In genomic region chr5:126594077-126594476, GRCh38 we compare ENCODE assay signal across 8 cellular contexts. TPM values are rescaled to one million over a fixed set of nuclear protein-coding genes. Genes with fewer than 3 reads are reported as not detected.
DNase-seq lines count a peak whose midpoint lies in the region; ATAC-seq and TF ChIP-seq lines count a peak whose summit lies in the region.

No MANE protein-coding gene starts in this region.

- H3K27ac Mint-ChIP-seq in T-helper 17 cell (peak overlapping the region; percentile 70), glutamatergic neuron (ENCODE audit: unreplicated experiment) (peak overlapping the region; percentile 82)

- H3K36me3 Mint-ChIP-seq in T-helper 17 cell (ENCODE audit: low read depth) (peaks cover 2% of the 10 kb centered on the region), glutamatergic neuron (ENCODE audit: unreplicated experiment) (no peaks in the 10 kb centered on the region)

- peaks cover 11% of the 10 kb centered on the region for H3K4me1 Mint-ChIP-seq in T-helper 17 cell
- H3K4me1 Mint-ChIP-seq in glutamatergic neuron (ENCODE audit: low read depth, unreplicated experiment) = peaks cover 15% of the 10 kb centered on the region

- peak overlapping the region; percentile 89 for H3K4me3 Mint-ChIP-seq in T-helper 17 cell
- H3K4me3 Mint-ChIP-seq in glutamatergic neuron (ENCODE audit: unreplicated experiment) = peak overlapping the region; percentile 95

- TF ChIP-seq CTCF in GM12864 (IDR thresholded peaks at IDR 0.05; ENCODE audit: low read depth, low read length, missing control alignments) (no peak), glutamatergic neuron (IDR thresholded peaks at IDR 0.05; ENCODE audit: partially characterized antibody, unreplicated experiment) (no peak), GM13976 (IDR thresholded peaks at IDR 0.05; ENCODE audit: borderline replicate concordance, control extremely low read depth, extremely low read depth, insufficient read depth, missing control alignments) (no peak)

- ATAC-seq in T-helper 17 cell = no peak
- ATAC-seq in HG02973 (IDR thresholded peaks at IDR 0.05; ENCODE audit: unreplicated experiment) = no peak

- H3K27me3 Mint-ChIP-seq in T-helper 17 cell (peaks cover 16% of the 10 kb centered on the region), glutamatergic neuron (ENCODE audit: unreplicated experiment) (peaks cover 13% of the 10 kb centered on the region)

- in situ Hi-C loops in GM13976 (cut with MboI; ENCODE audit: low sequenced_read_pairs, unreplicated experiment) = no loop called here

- peaks cover 4% of the 10 kb centered on the region for H3K9me3 Mint-ChIP-seq in glutamatergic neuron (ENCODE audit: unreplicated experiment)

- no peaks in the 10 kb centered on the region for H3K9me3 ChIP-seq in T-helper 17 cell (ENCODE audit: control insufficient read depth, low read length, poor library complexity, severe bottlenecking)

- H3K4me3 ChIP-seq in GM12864 (ENCODE audit: low read depth, low read length) (peak overlapping the region; percentile 58), skeletal muscle cell (ENCODE audit: low read depth, low read length) (peak overlapping the region; percentile 61)

- DNase-seq in GM12864 (ENCODE audit: low read depth) = no peak
- no peak for DNase-seq in T-helper 17 cell
- no peak for DNase-seq in glutamatergic neuron
- DNase-seq in skeletal muscle cell (ENCODE audit: low read depth) = no peak
- DNase-seq in DMS53 (lab: John Stamatoyannopoulos, UW) = no peak
- no peak for DNase-seq in GM13976 (ENCODE audit: low spot score)
- DNase-seq in stimulated activated naive CD4-positive, alpha-beta T cell treated with Interleukin-2 at 50 U/mL for 16 hours (lab: John Stamatoyannopoulos, UW) = no peak

RNA-seq across cellular contexts. Expression of gene ALDH7A1, which starts 0.9 kb away (rescaled TPM):
- total RNA-seq in T-helper 17 cell (1 to 10 TPM in 1 of 2 donors, under 1 TPM in 1; 0.91 to 2.1 TPM), glutamatergic neuron (ENCODE audit: unreplicated experiment) (85.9 TPM)

RNA-seq across cellular contexts. Expression of gene PHAX, which starts 6.7 kb away (rescaled TPM):
- total RNA-seq in T-helper 17 cell = 10 to 100 TPM; 20.8 to 26.4 TPM
- 41.1 TPM for total RNA-seq in glutamatergic neuron (ENCODE audit: unreplicated experiment)

Comparison
In these comparisons a context has a peak if more than half of its experiments do, and no peak if none do; other contexts are left out.
1. RNA of gene ALDH7A1, which starts 0.9 kb away (total RNA-seq): 85.9 TPM in glutamatergic neuron (single experiment); 0.91 to 2.1 TPM in T-helper 17 cell; every median in the first group is over 10 times any median in the second.